ENCODE assay signal across 1 cellular context in the genomic region with DNA sequence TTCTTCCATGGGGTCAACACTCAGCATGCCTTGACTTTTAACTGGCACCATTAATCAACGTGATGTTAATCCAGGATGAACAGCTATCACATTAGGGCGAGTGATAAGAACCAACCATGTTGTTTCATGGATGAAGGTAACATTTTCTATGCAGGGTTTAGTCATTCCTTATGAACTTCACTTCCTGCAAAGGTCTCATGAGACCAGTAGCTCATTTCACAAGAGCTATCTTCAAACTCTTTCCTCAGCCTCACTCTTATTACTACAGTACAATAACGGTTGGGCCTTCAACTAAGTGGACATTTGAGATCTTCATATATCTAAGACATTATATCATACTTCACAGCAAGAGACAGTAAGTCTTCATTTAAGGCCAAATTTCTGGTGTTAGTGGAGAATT.
TF ChIP-seq lines count a peak whose summit lies in the region.

No MANE protein-coding gene starts in this region.

TF ChIP-seq in GM23338, 12 proteins besides CTCF, POLR2A, EP300 and RAD21 (continued from another document):
- TF ChIP-seq, protein P1, sequence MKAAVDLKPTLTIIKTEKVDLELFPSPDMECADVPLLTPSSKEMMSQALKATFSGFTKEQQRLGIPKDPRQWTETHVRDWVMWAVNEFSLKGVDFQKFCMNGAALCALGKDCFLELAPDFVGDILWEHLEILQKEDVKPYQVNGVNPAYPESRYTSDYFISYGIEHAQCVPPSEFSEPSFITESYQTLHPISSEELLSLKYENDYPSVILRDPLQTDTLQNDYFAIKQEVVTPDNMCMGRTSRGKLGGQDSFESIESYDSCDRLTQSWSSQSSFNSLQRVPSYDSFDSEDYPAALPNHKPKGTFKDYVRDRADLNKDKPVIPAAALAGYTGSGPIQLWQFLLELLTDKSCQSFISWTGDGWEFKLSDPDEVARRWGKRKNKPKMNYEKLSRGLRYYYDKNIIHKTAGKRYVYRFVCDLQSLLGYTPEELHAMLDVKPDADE (IDR thresholded peaks at IDR 0.05): no peak
TF ChIP-seq in GM23338: peak in this region for 0.
